In genomic region chr6:111773501-111774345, GRCh38 we compare ENCODE assay signal across 1 cellular context.
TF ChIP-seq lines count a peak whose summit lies in the region.

No MANE protein-coding gene starts in this region.

TF ChIP-seq in HCT116, 20 proteins besides CTCF, POLR2A, EP300 and RAD21:
- TF ChIP-seq CBX3 (IDR thresholded peaks at IDR 0.05; ENCODE audit: low read depth) (no peak), SIN3A (IDR thresholded peaks at IDR 0.05; ENCODE audit: low read depth) (no peak), EZH2phosphoT487 (IDR thresholded peaks at IDR 0.05; ENCODE audit: borderline replicate concordance) (no peak), MAX (IDR thresholded peaks at IDR 0.05) (no peak), YY1 (IDR thresholded peaks at IDR 0.05; ENCODE audit: extremely low read depth, insufficient replicate concordance, low read depth, low read length) (no peak), POLR2AphosphoS5 (IDR thresholded peaks at IDR 0.05; ENCODE audit: low read depth, low read length) (no peak), JUND (IDR thresholded peaks at IDR 0.05) (no peak), EZH2 (IDR thresholded peaks at IDR 0.05) (no peak), EGR1 (IDR thresholded peaks at IDR 0.05; ENCODE audit: low read depth) (no peak), FOSL1 (IDR thresholded peaks at IDR 0.05; ENCODE audit: low read depth) (no peak), ZFX (IDR thresholded peaks at IDR 0.05) (no peak), SRF (IDR thresholded peaks at IDR 0.05; ENCODE audit: low read depth) (no peak), ZBTB33 (IDR thresholded peaks at IDR 0.05; ENCODE audit: extremely low read depth, insufficient replicate concordance, low read length) (no peak), CEBPB (IDR thresholded peaks at IDR 0.05; ENCODE audit: low read depth) (no peak)
TF ChIP-seq in HCT116: peak in this region for 0.
